Comparison of ENCODE assay signal across 8 cellular contexts in the genomic region with DNA sequence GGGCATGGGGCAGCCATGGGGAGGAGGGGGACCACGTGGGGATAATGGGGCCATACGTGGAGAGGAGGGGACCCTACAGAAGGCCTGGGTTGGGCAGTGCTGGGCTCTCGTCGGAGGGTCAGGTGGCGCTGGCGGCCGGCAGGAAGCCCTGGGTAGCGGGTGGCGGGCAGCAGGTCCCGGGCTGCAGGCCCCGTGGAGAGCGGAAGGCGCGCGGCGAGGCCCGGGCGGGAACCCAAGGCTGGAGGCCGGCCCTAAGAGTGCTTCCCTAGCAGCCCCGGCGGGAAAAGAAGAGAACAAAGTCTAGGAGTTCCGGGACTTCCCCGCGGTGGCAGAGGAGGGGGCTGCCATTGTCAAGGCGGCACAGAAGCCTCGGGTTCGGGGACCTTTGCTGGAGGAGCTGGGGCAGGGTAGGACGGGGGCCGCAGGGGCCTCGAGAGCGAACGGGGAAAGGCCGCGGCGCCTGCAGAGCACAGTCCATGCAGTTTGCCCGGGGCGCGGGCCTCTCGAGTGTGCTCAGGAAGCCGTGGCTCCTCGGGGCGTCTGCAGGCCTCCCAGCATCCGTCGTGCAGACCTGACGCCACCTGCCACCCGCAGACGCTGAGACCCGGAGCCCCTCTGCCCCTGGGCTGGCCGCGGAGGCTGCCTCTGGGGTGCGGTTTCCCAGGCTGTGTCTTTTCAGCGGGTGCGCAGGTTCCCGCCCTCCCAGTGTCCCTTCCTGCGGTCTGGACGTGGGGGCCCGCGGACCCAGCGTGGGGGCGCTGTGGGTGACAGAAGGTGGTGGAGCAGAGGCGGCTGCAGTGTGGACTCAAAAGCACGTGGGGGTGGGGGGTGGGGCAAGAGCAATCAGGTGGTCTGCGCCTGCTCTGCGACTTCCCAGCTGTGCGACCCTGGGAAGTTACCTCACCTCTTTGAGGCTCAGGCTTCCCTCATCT.
DNase-seq lines count a peak whose midpoint lies in the region; ATAC-seq and TF ChIP-seq lines count a peak whose summit lies in the region.

No MANE protein-coding gene starts in this region.

- no peaks in the 10 kb centered on the region for H3K9me3 ChIP-seq in neutrophil

- H3K27me3 ChIP-seq in neutrophil, result no peaks in the 10 kb centered on the region

- no peaks in the 10 kb centered on the region for H3K36me3 ChIP-seq in neutrophil

- ATAC-seq in GM21526 (IDR thresholded peaks at IDR 0.05; ENCODE audit: low FRiP score, unreplicated experiment) (peak; percentile 16), GM21423 (IDR thresholded peaks at IDR 0.05; ENCODE audit: unreplicated experiment) (no peak), HG02623 (IDR thresholded peaks at IDR 0.05; ENCODE audit: unreplicated experiment) (no peak), HG02840 (IDR thresholded peaks at IDR 0.05; ENCODE audit: low FRiP score, unreplicated experiment) (no peak)
- peak; percentile 38 to 41 for ATAC-seq in activated CD4-positive, CD25-positive, alpha-beta regulatory T cell treated with anti-CD3 and anti-CD28 coated beads, Interleukin-2, amount 50 U/mL, for 24 hours

- H3K4me3 ChIP-seq in neutrophil (ENCODE audit: low read depth in 1 of 2, low read length in 1 of 2), result peak overlapping the region; percentile 66 to 69

- no peak for TF ChIP-seq CTCF in neutrophil (IDR thresholded peaks at IDR 0.05)

- peak overlapping the region; percentile 59 for H3K27ac ChIP-seq in neutrophil

- DNase-seq in effector CD8-positive, alpha-beta T cell (lab: John Stamatoyannopoulos, UW), result peak; percentile 6
- no peak for DNase-seq in foreskin melanocyte

- peaks cover 14 to 17% of the 10 kb centered on the region in 2 experiments for H3K4me1 ChIP-seq in neutrophil (ENCODE audit: control insufficient read depth in 1 of 2, insufficient read depth in 1 of 2, low read depth in 1 of 2, low read length in 1 of 2)

Comparison
In these comparisons a context has a peak if more than half of its experiments do, and no peak if none do; other contexts are left out.
1. ATAC-seq: peak in GM21526 (single experiment) and activated CD4-positive, CD25-positive, alpha-beta regulatory T cell treated with anti-CD3 and anti-CD28 coated beads, Interleukin-2, amount 50 U/mL, for 24 hours (2 of 2); none in GM21423 (single experiment), HG02623 (single experiment) and HG02840 (single experiment).